1 cellular context compared by ENCODE assay signal in the genomic region with DNA sequence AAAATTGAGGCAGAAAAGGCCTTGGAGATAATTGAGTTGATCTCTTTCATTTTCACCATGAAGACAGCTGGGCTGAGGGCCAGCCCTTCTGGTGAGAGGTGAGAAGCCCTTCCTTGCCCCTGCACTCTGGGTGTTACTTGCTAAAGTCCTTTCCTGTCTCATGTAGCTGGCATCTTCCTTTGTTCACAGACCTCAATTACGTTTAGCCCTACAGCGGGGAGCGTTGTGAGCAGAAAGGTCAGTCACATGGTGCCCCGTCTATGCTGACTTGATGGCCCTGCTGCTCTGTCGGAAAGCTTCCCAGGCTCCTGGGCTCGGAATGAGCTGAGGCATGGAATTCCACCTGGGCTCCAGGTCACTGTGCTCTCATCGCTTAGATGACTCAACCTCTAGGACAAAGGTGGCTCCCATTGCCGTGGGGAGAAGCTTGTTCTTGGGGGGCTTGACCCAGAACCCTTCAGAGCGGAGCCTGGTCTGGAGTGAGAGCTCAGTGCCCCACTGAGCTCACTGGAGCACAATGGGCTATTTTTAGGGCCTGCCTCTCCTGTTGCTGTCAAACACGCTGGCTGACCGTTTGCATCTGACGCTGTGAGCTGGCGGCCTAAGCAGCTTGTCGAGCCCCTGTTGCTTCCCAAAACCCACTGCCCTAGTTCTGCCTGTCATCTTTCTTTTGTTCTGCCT.
TF ChIP-seq lines count a peak whose summit lies in the region.

No MANE protein-coding gene starts in this region.

TF ChIP-seq in GM23338, 12 proteins besides CTCF, POLR2A, EP300 and RAD21 (continued from another document):
- TF ChIP-seq ZNF462 (CRISPR knock-in tag; IDR thresholded peaks at IDR 0.05): no peak
- no peak for TF ChIP-seq NANOG (IDR thresholded peaks at IDR 0.05; ENCODE audit: borderline replicate concordance)
- no peak for TF ChIP-seq JUNB (IDR thresholded peaks at IDR 0.05; ENCODE audit: unreplicated experiment)
- no peak for TF ChIP-seq STAT1 (IDR thresholded peaks at IDR 0.05; ENCODE audit: unreplicated experiment)
- no peak for TF ChIP-seq REST (IDR thresholded peaks at IDR 0.05; ENCODE audit: unreplicated experiment)
